9 cellular contexts compared by ENCODE assay signal in the genomic region with DNA sequence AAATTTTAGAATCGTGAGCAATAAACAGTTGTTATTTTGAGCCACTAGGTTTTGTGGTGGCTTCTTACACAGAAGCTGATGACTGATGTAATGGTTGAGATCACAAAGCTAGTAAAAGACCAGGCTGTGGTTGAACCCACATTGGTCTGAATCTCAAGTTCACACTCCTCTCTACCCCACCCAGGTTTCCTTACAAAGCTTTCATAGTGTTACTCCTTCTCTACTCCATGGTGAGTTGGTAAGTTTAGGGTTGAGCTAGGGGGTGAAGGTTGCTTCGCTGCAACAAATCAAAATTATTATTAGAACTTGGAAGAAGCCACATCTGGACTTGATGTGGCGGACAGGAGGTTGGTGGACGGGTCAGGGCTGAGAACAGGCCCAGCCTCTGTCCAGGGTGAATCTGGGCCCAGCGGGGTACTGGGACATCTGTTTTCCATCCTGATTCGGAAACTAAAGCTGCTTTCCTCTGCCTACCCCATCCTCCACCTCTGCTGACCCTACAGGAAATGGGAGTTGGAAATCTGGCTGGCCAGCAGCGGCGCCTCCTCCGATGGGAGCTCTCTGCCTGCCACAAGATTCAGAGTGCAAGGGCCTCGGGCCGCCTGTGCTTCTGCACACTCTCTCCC.
DNase-seq lines count a peak whose midpoint lies in the region; ATAC-seq and TF ChIP-seq lines count a peak whose summit lies in the region.
"Had no signal": no experiment of that assay in that cellular context is flagged by ENCODE, and none has a peak within 500 bp of the region (broad histone marks: within the 10 kb centered on the region; RNA-seq: fewer than 3 reads in every experiment).

No MANE protein-coding gene starts in this region.

- no peak for TF ChIP-seq POLR2A in stomach (IDR thresholded peaks at IDR 0.05)
- TF ChIP-seq POLR2A in GM18505 (IDR thresholded peaks at IDR 0.05; ENCODE audit: borderline replicate concordance, extremely low read depth, insufficient read depth, insufficient read length), result no peak

- H3K9me3 ChIP-seq in adipocyte (ENCODE audit: control insufficient read depth, low read length), result no peaks in the 10 kb centered on the region
- H3K9me3 ChIP-seq in stomach, result no peaks in the 10 kb centered on the region
- H3K9me3 ChIP-seq: SJSA1 had no signal

- intact Hi-C loops in stomach (cut with DNase I; ENCODE audit: low total_unique reads), result no loop called here

- peak overlapping the region; percentile 37 to 69 (median 63) for H3K27ac ChIP-seq in stomach
- H3K27ac ChIP-seq: SJSA1 had no signal

- H3K36me3 ChIP-seq in adipocyte (ENCODE audit: control insufficient read depth, insufficient read depth, low read length, severe bottlenecking) (no peaks in the 10 kb centered on the region), stomach (no peaks in the 10 kb centered on the region)
- H3K36me3 ChIP-seq: SJSA1 had no signal

- ATAC-seq in GM18505 (IDR thresholded peaks at IDR 0.05; ENCODE audit: unreplicated experiment), result no peak
- no peak for ATAC-seq in GM18868 (IDR thresholded peaks at IDR 0.05; ENCODE audit: unreplicated experiment)

- H3K27me3 ChIP-seq in adipocyte (replicated peaks; ENCODE audit: control insufficient read depth, insufficient read depth, low read length), result no peaks in the 10 kb centered on the region
- no peaks in the 10 kb centered on the region for H3K27me3 ChIP-seq in stomach
- H3K27me3 ChIP-seq: SJSA1 had no signal

- no peak for TF ChIP-seq EP300 in stomach (IDR thresholded peaks at IDR 0.05)

- H3K4me3 ChIP-seq in adipocyte (ENCODE audit: low read length) (no peak overlapping the region), stomach (no peak overlapping the region)
- H3K4me3 ChIP-seq: SJSA1 had no signal

- peak overlapping the region; percentile 37 for H3K9ac ChIP-seq in adipocyte (ENCODE audit: low read length)

- TF ChIP-seq CTCF in stomach (IDR thresholded peaks at IDR 0.05), result no peak

- H3K4me1 ChIP-seq in adipocyte (ENCODE audit: control insufficient read depth, insufficient read depth, low read length), result peaks cover 29% of the 10 kb centered on the region
- peaks cover 10 to 42% (median 13%) of the 10 kb centered on the region in 4 donors for H3K4me1 ChIP-seq in stomach
- H3K4me1 ChIP-seq: SJSA1 had no signal

- WGBS in stomach, 5 donors, result 55 to 87% (median 80%) methylated on average over 11 of the region's 11 CpGs

- DNase-seq in LHCN-M2 (ENCODE audit: low read depth) (peak; percentile 19), adipocyte (ENCODE audit: low read depth) (no peak), left kidney (ENCODE audit: low read depth, low spot score) (peak; percentile 82), stomach (no peak), KBM-7 (no peak), DMS 273 treated with DMSO at 0.1 percent for 48 hours (lab: John Stamatoyannopoulos, UW) (no peak)

- in situ Hi-C loops in KBM-7 (cut with MboI; ENCODE audit: low pct_unique_long_range_greater_than_20kb, low sequenced_read_pairs), result no loop called here

Comparison
In these comparisons a context has a peak if more than half of its experiments do, and no peak if none do; other contexts are left out.
1. DNase-seq: peak in LHCN-M2 (single experiment) and left kidney (single experiment); none in adipocyte (single experiment), stomach (single experiment), KBM-7 (single experiment) and DMS 273 treated with DMSO at 0.1 percent for 48 hours (single experiment).